Comparison of ENCODE assay signal across 21 cellular contexts in genomic region chr9:94568250-94568889, GRCh38. TPM values are rescaled to one million over a fixed set of nuclear protein-coding genes. Genes with fewer than 3 reads are reported as not detected.
DNase-seq lines count a peak whose midpoint lies in the region; ATAC-seq and TF ChIP-seq lines count a peak whose summit lies in the region.
"Had no signal": no experiment of that assay in that cellular context is flagged by ENCODE, and none has a peak within 500 bp of the region (broad histone marks: within the 10 kb centered on the region; RNA-seq: fewer than 3 reads in every experiment).

No MANE protein-coding gene starts in this region.

- H3K4me1 ChIP-seq in left ventricle myocardium inferior (no peaks in the 10 kb centered on the region), esophagus muscularis mucosa (no peaks in the 10 kb centered on the region), parathyroid adenoma (peaks cover 30% of the 10 kb centered on the region)
- H3K4me1 ChIP-seq: BLaER1 had no signal

- H3K36me3 ChIP-seq in left ventricle myocardium inferior (no peaks in the 10 kb centered on the region), esophagus muscularis mucosa (no peaks in the 10 kb centered on the region), parathyroid adenoma (ENCODE audit: control insufficient read depth, insufficient read depth, low read length) (no peaks in the 10 kb centered on the region)
- H3K36me3 ChIP-seq: BLaER1 had no signal

- no peaks in the 10 kb centered on the region for H3K79me2 ChIP-seq in parathyroid adenoma

- no peak overlapping the region for H3K4me3 ChIP-seq in left ventricle myocardium inferior
- H3K4me3 ChIP-seq in esophagus muscularis mucosa: no peak overlapping the region
- H3K4me3 ChIP-seq in parathyroid adenoma (ENCODE audit: low read depth, low read length): no peak overlapping the region
- H3K4me3 ChIP-seq: BLaER1 had no signal

- no peaks in the 10 kb centered on the region for H3K4me1 Mint-ChIP-seq in naive thymus-derived CD8-positive, alpha-beta T cell
- H3K4me1 Mint-ChIP-seq: CD4-positive, alpha-beta memory T cell had no signal

- TF ChIP-seq CTCF in left ventricle myocardium inferior (IDR thresholded peaks at IDR 0.05; ENCODE audit: borderline replicate concordance): no peak
- TF ChIP-seq CTCF in esophagus muscularis mucosa (IDR thresholded peaks at IDR 0.05): no peak
- TF ChIP-seq CTCF in parathyroid adenoma (IDR thresholded peaks at IDR 0.05): no peak

- H3K27me3 ChIP-seq in left ventricle myocardium inferior (ENCODE audit: low read depth) (peaks cover 8% of the 10 kb centered on the region), esophagus muscularis mucosa (peaks cover 0 to 3% (median 0%) of the 10 kb centered on the region in 4 donors), parathyroid adenoma (ENCODE audit: control insufficient read depth, insufficient read depth, low read length) (no peaks in the 10 kb centered on the region)
- H3K27me3 ChIP-seq: BLaER1 had no signal

- H3K4me3 Mint-ChIP-seq in naive thymus-derived CD8-positive, alpha-beta T cell: no peak overlapping the region
- H3K4me3 Mint-ChIP-seq: CD14-positive monocyte; CD4-positive, alpha-beta memory T cell; HFFc6 had no signal

- H2AFZ ChIP-seq in parathyroid adenoma: no peak overlapping the region

- H3K27ac ChIP-seq in left ventricle myocardium inferior (replicated peaks) (no peak overlapping the region), esophagus muscularis mucosa (replicated peaks in 1 of 4) (no peak overlapping the region), parathyroid adenoma (peak overlapping the region; percentile 93)
- H3K27ac ChIP-seq: BLaER1 had no signal

- POLR2A ChIA-PET in naive thymus-derived CD8-positive, alpha-beta T cell (lab: Charles Lee): no interaction called here

- H3K27me3 Mint-ChIP-seq in naive thymus-derived CD8-positive, alpha-beta T cell: peaks cover 8 to 23% (median 16%) of the 10 kb centered on the region in 5 donors

- H3K9ac ChIP-seq in parathyroid adenoma: no peak overlapping the region
- H3K9ac ChIP-seq: BLaER1 had no signal

- no peak for TF ChIP-seq POLR2A in esophagus muscularis mucosa (IDR thresholded peaks at IDR 0.05; ENCODE audit: low read depth)

- no peaks in the 10 kb centered on the region for H3K36me3 Mint-ChIP-seq in naive thymus-derived CD8-positive, alpha-beta T cell
- H3K36me3 Mint-ChIP-seq: CD14-positive monocyte; CD4-positive, alpha-beta memory T cell had no signal

- H3K27ac Mint-ChIP-seq in naive thymus-derived CD8-positive, alpha-beta T cell: no peak overlapping the region
- H3K27ac Mint-ChIP-seq: CD14-positive monocyte; CD4-positive, alpha-beta memory T cell; HFFc6 had no signal

- 70% methylated on average over 3 of the region's 3 CpGs for WGBS in esophagus muscularis mucosa

- ATAC-seq in Right ventricle myocardium superior (ENCODE audit: poor library complexity): peak; percentile 82
- ATAC-seq in naive thymus-derived CD8-positive, alpha-beta T cell: no peak
- ATAC-seq: HCT116 had no signal

- H3K4me2 ChIP-seq in parathyroid adenoma (ENCODE audit: low read length): peak overlapping the region; percentile 2
- H3K4me2 ChIP-seq: BLaER1 had no signal

- DNase-seq in Right ventricle myocardium superior: no peak
- no peak for DNase-seq in left ventricle myocardium inferior
- peak; percentile 87 for DNase-seq in esophagus muscularis mucosa (ENCODE audit: extremely low spot score)
- no peak for DNase-seq in activated CD8-positive, alpha-beta memory T cell treated with anti-CD3 and anti-CD28 coated beads, Interleukin-2, amount 50 U/mL, for 4 hours
- no peak for DNase-seq in occipital lobe (lab: John Stamatoyannopoulos, UW)
- no peak for DNase-seq in naive thymus-derived CD8-positive, alpha-beta T cell
- DNase-seq: 8988T; CD4-positive, alpha-beta memory T cell; DMS153; DMS79; GDM1; GOT3; H7; HFFc6 had no signal

- peaks cover 0 to 3% (median 0%) of the 10 kb centered on the region in 9 donors for H3K9me3 Mint-ChIP-seq in naive thymus-derived CD8-positive, alpha-beta T cell
- H3K9me3 Mint-ChIP-seq: HFFc6 had no signal

- H3K9me3 ChIP-seq in left ventricle myocardium inferior (replicated peaks): peaks cover 3% of the 10 kb centered on the region
- no peaks in the 10 kb centered on the region for H3K9me3 ChIP-seq in esophagus muscularis mucosa
- no peaks in the 10 kb centered on the region for H3K9me3 ChIP-seq in parathyroid adenoma (ENCODE audit: control insufficient read depth, low read length)
- H3K9me3 ChIP-seq: BLaER1 had no signal

- TF ChIP-seq EP300 in esophagus muscularis mucosa (IDR thresholded peaks at IDR 0.05): no peak

- intact Hi-C loops in Right ventricle myocardium superior (cut with DNase I): no loop called here
- intact Hi-C loops in left ventricle myocardium inferior (cut with micrococcal nuclease): no loop called here
- intact Hi-C loops in esophagus muscularis mucosa (cut with DNase I): no loop called here

RNA-seq across cellular contexts. Expression of gene PCAT7, which starts 13.5 kb away (rescaled TPM):
- total RNA-seq in Right ventricle myocardium superior (0.08 TPM), left ventricle myocardium inferior (not detected), esophagus muscularis mucosa (not detected), occipital lobe (not detected)
- total RNA-seq in naive thymus-derived CD8-positive, alpha-beta T cell: not detected
- polyA plus RNA-seq in naive thymus-derived CD8-positive, alpha-beta T cell: not detected
- total RNA-seq: A673; CD4-positive, alpha-beta memory T cell; Daoy; HFFc6 had no signal
- polyA plus RNA-seq: AG04450; CD14-positive monocyte; CD4-positive, alpha-beta memory T cell had no signal

RNA-seq across cellular contexts. Expression of gene FBP2, which starts 25.3 kb away (rescaled TPM):
- total RNA-seq in Right ventricle myocardium superior: 0.27 TPM
- 0.33 TPM for total RNA-seq in left ventricle myocardium inferior
- total RNA-seq in esophagus muscularis mucosa: not detected
- total RNA-seq in occipital lobe: not detected
- not detected for total RNA-seq in naive thymus-derived CD8-positive, alpha-beta T cell
- polyA plus RNA-seq in naive thymus-derived CD8-positive, alpha-beta T cell: not detected
- total RNA-seq: CD4-positive, alpha-beta memory T cell; Daoy; H7; HFFc6 had no signal
- polyA plus RNA-seq: AG04450; CD14-positive monocyte; CD4-positive, alpha-beta memory T cell had no signal
